In genomic region chr1:37410815-37411214, GRCh38 we compare ENCODE assay signal across 11 cellular contexts.
DNase-seq lines count a peak whose midpoint lies in the region; ATAC-seq and TF ChIP-seq lines count a peak whose summit lies in the region.
"Had no signal": no experiment of that assay in that cellular context is flagged by ENCODE, and none has a peak within 500 bp of the region (broad histone marks: within the 10 kb centered on the region; RNA-seq: fewer than 3 reads in every experiment).

No MANE protein-coding gene starts in this region.

- intact Hi-C loops in colonic mucosa (cut with DNase I) = no loop called here

- no peak for ATAC-seq in activated naive CD8-positive, alpha-beta T cell treated with anti-CD3 and anti-CD28 coated beads, Interleukin-2, amount 50 U/mL, for 24 hours
- peak; percentile 44 for ATAC-seq in left lobe of liver
- no peak for ATAC-seq in effector memory CD8-positive, alpha-beta T cell (replicated peaks)
- ATAC-seq: left cardiac atrium had no signal

- H3K27ac Mint-ChIP-seq in activated naive CD8-positive, alpha-beta T cell treated with anti-CD3 and anti-CD28 coated beads, Interleukin-2, amount 50 U/mL, for 24 hours = no peak overlapping the region
- H3K27ac Mint-ChIP-seq in effector memory CD8-positive, alpha-beta T cell = no peak overlapping the region

- peak; percentile 30 for DNase-seq in Daoy (ENCODE audit: low read depth)
- DNase-seq in activated naive CD8-positive, alpha-beta T cell treated with anti-CD3 and anti-CD28 coated beads, Interleukin-2, amount 50 U/mL, for 24 hours = peak; percentile 22
- DNase-seq in left lobe of liver (ENCODE audit: low spot score) = no peak
- no peak for DNase-seq in effector memory CD8-positive, alpha-beta T cell
- no peak for DNase-seq in NCI-H774 (lab: John Stamatoyannopoulos, UW)
- DNase-seq in effector CD4-positive, alpha-beta T cell = no peak
- DNase-seq in colonic mucosa = no peak
- DNase-seq: activated CD4-positive, CD25-positive, alpha-beta regulatory T cell; left cardiac atrium; thyroid gland had no signal

- H3K36me3 ChIP-seq in colonic mucosa = no peaks in the 10 kb centered on the region
- H3K36me3 ChIP-seq: thyroid gland had no signal

- peaks cover 3% of the 10 kb centered on the region for H3K36me3 Mint-ChIP-seq in activated naive CD8-positive, alpha-beta T cell treated with anti-CD3 and anti-CD28 coated beads, Interleukin-2, amount 50 U/mL, for 24 hours (ENCODE audit: low read depth)
- H3K36me3 Mint-ChIP-seq in effector memory CD8-positive, alpha-beta T cell (ENCODE audit: insufficient read depth) = no peaks in the 10 kb centered on the region

- no peak overlapping the region for H3K4me3 Mint-ChIP-seq in activated naive CD8-positive, alpha-beta T cell treated with anti-CD3 and anti-CD28 coated beads, Interleukin-2, amount 50 U/mL, for 24 hours
- no peak overlapping the region for H3K4me3 Mint-ChIP-seq in effector memory CD8-positive, alpha-beta T cell

- no peaks in the 10 kb centered on the region for H3K4me1 ChIP-seq in colonic mucosa
- H3K4me1 ChIP-seq: thyroid gland had no signal

- no peak overlapping the region for H3K9ac ChIP-seq in colonic mucosa (ENCODE audit: low read depth in 2 of 2, low read length in 2 of 2)

- peaks cover 5% of the 10 kb centered on the region for H3K9me3 Mint-ChIP-seq in activated naive CD8-positive, alpha-beta T cell treated with anti-CD3 and anti-CD28 coated beads, Interleukin-2, amount 50 U/mL, for 24 hours
- no peaks in the 10 kb centered on the region for H3K9me3 Mint-ChIP-seq in effector memory CD8-positive, alpha-beta T cell

- H3K27me3 Mint-ChIP-seq in activated naive CD8-positive, alpha-beta T cell treated with anti-CD3 and anti-CD28 coated beads, Interleukin-2, amount 50 U/mL, for 24 hours = peaks cover 3% of the 10 kb centered on the region
- peaks cover 34 to 86% of the 10 kb centered on the region in 2 donors for H3K27me3 Mint-ChIP-seq in effector memory CD8-positive, alpha-beta T cell

- TF ChIP-seq RAD21 in Ishikawa (IDR thresholded peaks at IDR 0.05; ENCODE audit: low read depth) = no peak

- no peaks in the 10 kb centered on the region for H3K4me1 Mint-ChIP-seq in activated naive CD8-positive, alpha-beta T cell treated with anti-CD3 and anti-CD28 coated beads, Interleukin-2, amount 50 U/mL, for 24 hours
- no peaks in the 10 kb centered on the region for H3K4me1 Mint-ChIP-seq in effector memory CD8-positive, alpha-beta T cell (ENCODE audit: low read depth in 2 of 2)

- no peak overlapping the region for H3K27ac ChIP-seq in colonic mucosa
- H3K27ac ChIP-seq: thyroid gland had no signal

- H3K4me3 ChIP-seq in colonic mucosa = no peak overlapping the region
- H3K4me3 ChIP-seq: thyroid gland had no signal

- no peak for TF ChIP-seq EP300 in Ishikawa (IDR thresholded peaks at IDR 0.05; ENCODE audit: borderline replicate concordance)

- no peak for TF ChIP-seq CTCF in colonic mucosa (IDR thresholded peaks at IDR 0.05)

- H3K27me3 ChIP-seq in colonic mucosa = no peaks in the 10 kb centered on the region
- H3K27me3 ChIP-seq: thyroid gland had no signal

- no peaks in the 10 kb centered on the region for H3K9me3 ChIP-seq in colonic mucosa
- H3K9me3 ChIP-seq: thyroid gland had no signal

TF ChIP-seq in Ishikawa, 13 proteins besides CTCF, POLR2A, EP300 and RAD21:
- TF ChIP-seq TAF1 (IDR thresholded peaks at IDR 0.05; ENCODE audit: low read depth) = no peak
- no peak for TF ChIP-seq ZBTB7A (IDR thresholded peaks at IDR 0.05; ENCODE audit: low read depth)
- no peak for TF ChIP-seq TCF12 (IDR thresholded peaks at IDR 0.05; ENCODE audit: low read depth)
- peak; percentile 96 for TF ChIP-seq REST (IDR thresholded peaks at IDR 0.05; ENCODE audit: low read depth)
- TF ChIP-seq TEAD4 (IDR thresholded peaks at IDR 0.05) = no peak
- TF ChIP-seq USF1 (IDR thresholded peaks at IDR 0.05) = no peak
- TF ChIP-seq CEBPB (IDR thresholded peaks at IDR 0.05) = no peak
- TF ChIP-seq YY1 (IDR thresholded peaks at IDR 0.05; ENCODE audit: low read depth) = no peak
- TF ChIP-seq EGR1 (IDR thresholded peaks at IDR 0.05) = no peak

Comparison
In these comparisons a context has a peak if more than half of its experiments do, and no peak if none do; other contexts are left out.
1. DNase-seq: peak in Daoy (single experiment) and activated naive CD8-positive, alpha-beta T cell treated with anti-CD3 and anti-CD28 coated beads, Interleukin-2, amount 50 U/mL, for 24 hours (single experiment); none in left lobe of liver (single experiment), effector memory CD8-positive, alpha-beta T cell (0 of 3), NCI-H774 (single experiment), effector CD4-positive, alpha-beta T cell (single experiment) and colonic mucosa (single experiment).